Comparison of ENCODE assay signal across 16 cellular contexts in the genomic region with DNA sequence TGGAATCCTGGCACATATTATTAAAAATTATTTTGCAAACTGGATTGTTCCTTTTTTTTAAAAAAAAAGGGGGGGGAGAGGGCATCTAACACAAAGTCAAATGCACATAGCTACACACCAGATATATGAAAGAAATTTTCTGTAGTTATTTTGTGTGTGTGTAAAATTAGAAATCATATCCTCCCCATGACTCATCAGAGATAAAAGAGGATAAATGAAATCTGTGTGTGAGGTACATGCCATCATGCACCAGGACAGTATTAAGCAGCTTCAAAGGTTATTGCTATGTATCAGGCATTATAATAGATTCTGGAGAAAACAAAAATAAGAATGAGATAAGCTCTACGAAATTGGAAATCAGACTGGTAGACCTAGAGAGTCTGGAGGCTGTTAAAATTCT. TPM values are rescaled to one million over a fixed set of nuclear protein-coding genes. Genes with fewer than 3 reads are reported as not detected.
DNase-seq lines count a peak whose midpoint lies in the region; ATAC-seq and TF ChIP-seq lines count a peak whose summit lies in the region.
"Had no signal": no experiment of that assay in that cellular context is flagged by ENCODE, and none has a peak within 500 bp of the region (broad histone marks: within the 10 kb centered on the region; RNA-seq: fewer than 3 reads in every experiment).

No MANE protein-coding gene starts in this region.

- WGBS in GM23248 (ENCODE audit: low coverage in 1 of 2, low lambda C conversion rate in 2 of 2, missing lambda C conversion rate in 2 of 2), 2 experiments, result 81% methylated on average over 1 of the region's 1 CpG
- 44 to 74% (median 73%) methylated on average over 1 of the region's 1 CpG for WGBS in psoas muscle, 3 donors

- H3K27ac Mint-ChIP-seq in T-helper 17 cell, result peak overlapping the region; percentile 4
- H3K27ac Mint-ChIP-seq: GM23338 had no signal

- no peak for ATAC-seq in T-helper 17 cell
- ATAC-seq in psoas muscle, result peak in 3 of 4 donors; percentile 25 to 37 (median 36)
- ATAC-seq in GM18517 (IDR thresholded peaks at IDR 0.05; ENCODE audit: unreplicated experiment), result no peak
- ATAC-seq in HG02798 (IDR thresholded peaks at IDR 0.05; ENCODE audit: poor library complexity, unreplicated experiment), result no peak
- no peak for ATAC-seq in HG02973 (IDR thresholded peaks at IDR 0.05; ENCODE audit: unreplicated experiment)
- ATAC-seq: GM23338, Right ventricle myocardium inferior had no signal

- peaks cover 38% of the 10 kb centered on the region for H3K4me1 Mint-ChIP-seq in T-helper 17 cell

- H3K36me3 ChIP-seq in GM23248 (ENCODE audit: low read depth) (no peaks in the 10 kb centered on the region), psoas muscle (ENCODE audit: insufficient read depth in 1 of 2, low read depth in 1 of 2) (no peaks in the 10 kb centered on the region)

- DNase-seq in COLO829 (ENCODE audit: low spot score) (peak; percentile 39), GM23248 (peak; percentile 23), T-helper 17 cell (no peak), psoas muscle (no peak)
- DNase-seq: DMS53, NCI-H1092, NCI-H146, NCI-H2081, NCI-H510A, NCI-H82 had no signal

- H3K9me3 ChIP-seq in GM23248 (ENCODE audit: low read depth) (no peaks in the 10 kb centered on the region), T-helper 17 cell (ENCODE audit: control insufficient read depth, low read length, poor library complexity, severe bottlenecking) (no peaks in the 10 kb centered on the region), psoas muscle (no peaks in the 10 kb centered on the region)

- no peak overlapping the region for H3K4me2 ChIP-seq in GM23248 (ENCODE audit: unreplicated experiment)
- H3K4me2 ChIP-seq: GM23338 had no signal

- no peak overlapping the region for H3K4me3 Mint-ChIP-seq in T-helper 17 cell
- H3K4me3 Mint-ChIP-seq: GM23338 had no signal

- no peaks in the 10 kb centered on the region for H3K27me3 Mint-ChIP-seq in T-helper 17 cell

- no peaks in the 10 kb centered on the region for H3K9me2 ChIP-seq in GM23248 (ENCODE audit: insufficient read depth)

- H3K79me2 ChIP-seq in GM23248 (ENCODE audit: insufficient read depth), result peaks cover 71% of the 10 kb centered on the region

- in situ Hi-C loops in GM23248 (cut with MboI), result no loop called here

- 0 out of 2 replicates have a peak, but pooled peaks cover 9% of the 10 kb centered on the region for H3F3A ChIP-seq in GM23248 (ENCODE audit: insufficient read depth)

- 0 out of 2 replicates have a peak, but pooled peaks cover 5% of the 10 kb centered on the region for H3K4me1 ChIP-seq in GM23248 (ENCODE audit: insufficient read depth)
- peaks cover 19% of the 10 kb centered on the region for H3K4me1 ChIP-seq in psoas muscle

- TF ChIP-seq CTCF in psoas muscle (IDR thresholded peaks at IDR 0.05), result no peak

- H3K9ac ChIP-seq in GM23248, result no peak overlapping the region

- H3K4me3 ChIP-seq in GM23248, result no peak overlapping the region
- H3K4me3 ChIP-seq in psoas muscle, result no peak overlapping the region
- H3K4me3 ChIP-seq: GM23338, SK-N-MC had no signal

- H3K36me3 Mint-ChIP-seq in T-helper 17 cell (ENCODE audit: low read depth), result no peaks in the 10 kb centered on the region

- H2AFZ ChIP-seq in GM23248, result no peak overlapping the region
- H2AFZ ChIP-seq: GM23338 had no signal

- H3K27me3 ChIP-seq in GM23248 (replicated peaks; ENCODE audit: insufficient read depth) (no peaks in the 10 kb centered on the region), psoas muscle (ENCODE audit: insufficient read depth in 3 of 3, low read length in 2 of 3) (no peaks in the 10 kb centered on the region)

- H3K27ac ChIP-seq in GM23248, result no peak overlapping the region
- H3K27ac ChIP-seq in psoas muscle, result no peak overlapping the region
- H3K27ac ChIP-seq: SK-N-MC had no signal

- intact Hi-C loops in psoas muscle (cut with DNase I), result no loop called here

- H4K20me1 ChIP-seq in GM23248 (ENCODE audit: insufficient read depth), result no peaks in the 10 kb centered on the region; the same call in 1 of the 2 replicates

RNA-seq across cellular contexts. Expression of a gene that starts 5.2 kb away (rescaled TPM):
- total RNA-seq in GM23248 (2014; rRNA removed; shearing (Covaris generic)), result 11.9 and 13.7 TPM in 2 replicates
- 6.6 and 10.0 TPM in 2 replicates for polyA plus RNA-seq in GM23248 (2016; fragmentation: Nextera tagmentation; extraction: Ambion mirVana)
- 10 to 100 TPM; 61.3 to 63.5 TPM for total RNA-seq in T-helper 17 cell
- total RNA-seq in psoas muscle, result 10 to 100 TPM in 2 of 4 donors, 1 to 10 TPM in 2; 8.4 to 10.9 (median 9.7) TPM
- polyA plus RNA-seq in psoas muscle, result 1 to 10 TPM; 2.3 to 4.5 (median 2.9) TPM

Comparison
In these comparisons a context has a peak if more than half of its experiments do, and no peak if none do; other contexts are left out.
1. DNase-seq: peak in COLO829 (single experiment) and GM23248 (single experiment); none in T-helper 17 cell (0 of 3) and psoas muscle (0 of 2).
2. ATAC-seq: peak in psoas muscle (3 of 4); none in T-helper 17 cell (single experiment), GM18517 (single experiment), HG02798 (single experiment) and HG02973 (single experiment).